14 cellular contexts compared by ENCODE assay signal in the genomic region with DNA sequence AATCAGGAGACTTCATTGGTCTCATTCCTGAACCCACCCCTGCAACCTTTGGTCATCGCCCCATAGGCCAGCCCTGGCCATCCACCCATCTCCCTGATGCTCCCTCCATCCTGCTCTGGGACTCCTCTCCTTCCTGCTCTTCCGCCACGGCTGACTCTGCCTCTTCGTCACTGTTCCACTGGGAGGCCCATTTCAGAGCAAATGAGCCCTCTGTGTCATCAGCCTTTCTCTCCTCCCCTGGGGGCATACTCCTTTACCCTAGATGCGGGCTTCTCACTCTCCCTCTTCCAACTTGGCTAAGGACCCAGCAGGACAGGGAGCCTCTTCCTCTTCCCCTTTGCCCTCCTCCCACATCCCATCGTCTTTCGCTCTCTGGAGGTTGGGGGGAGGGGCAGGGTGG. TPM values are rescaled to one million over a fixed set of nuclear protein-coding genes. Genes with fewer than 3 reads are reported as not detected.
DNase-seq lines count a peak whose midpoint lies in the region; ATAC-seq and TF ChIP-seq lines count a peak whose summit lies in the region.
"Not testable (repeated sequence)": the region's sequence is repeated elsewhere in the genome, so short reads cannot be mapped to it uniquely, and the experiment has no call there.
"Had no signal": no experiment of that assay in that cellular context is flagged by ENCODE, and none has a peak within 500 bp of the region (broad histone marks: within the 10 kb centered on the region; RNA-seq: fewer than 3 reads in every experiment).

No MANE protein-coding gene starts in this region.

- peak in 6 of 8 donors; percentile 20 to 68 (median 42) for ATAC-seq in heart right ventricle

- WGBS in endodermal cell (ENCODE audit: insufficient coverage in 1 of 2, insufficient read length in 1 of 2), 2 experiments: 93% methylated on average over 1 of the region's 7 CpGs; no CpG with 5 or more reads in 1 of the 2 experiments
- 75 to 80% methylated on average over 4 to 6 of the region's 7 CpGs for WGBS in heart right ventricle, 2 donors
- 94% methylated on average over 3 of the region's 7 CpGs for WGBS in prostate gland
- 95% methylated on average over 5 of the region's 7 CpGs; no CpG with 5 or more reads in 1 of the 2 donors for WGBS in transverse colon (ENCODE audit: low coverage in 1 of 2), 2 donors

- DNase-seq in GM10266 (ENCODE audit: extremely low spot score) (peak; percentile 1), RPMI7951 (ENCODE audit: low read depth) (peak; percentile 87), endodermal cell (peak; percentile 28), heart right ventricle (peak in 1 of 2 donors; percentile 16), iPS-NIHi7 (ENCODE audit: extremely low spot score) (peak; percentile 6)
- DNase-seq in prostate gland (ENCODE audit: low spot score); transverse colon: not testable (repeated sequence)

- H3K4me3 ChIP-seq in endodermal cell (ENCODE audit: low read length); heart right ventricle; muscle layer of colon (ENCODE audit: low read depth in 1 of 2, low read length in 2 of 2); prostate gland; transverse colon: not testable (repeated sequence)

- TF ChIP-seq EP300 in transverse colon (IDR thresholded peaks at IDR 0.05; ENCODE audit: low read depth): not testable (repeated sequence)

- not testable (repeated sequence) for H3K4me1 ChIP-seq in endodermal cell (ENCODE audit: control insufficient read depth, insufficient read depth, low read length); heart right ventricle; muscle layer of colon (ENCODE audit: insufficient read depth, low read length); prostate gland (replicated peaks); transverse colon

- not testable (repeated sequence) for H3K4me1 Mint-ChIP-seq in endodermal cell

- not testable (repeated sequence) for H3K27ac Mint-ChIP-seq in endodermal cell

- TF ChIP-seq POLR2A in prostate gland (IDR thresholded peaks at IDR 0.05); transverse colon (IDR thresholded peaks at IDR 0.05): not testable (repeated sequence)

- H3K9ac ChIP-seq in endodermal cell (ENCODE audit: extremely low read depth, low read length, poor library complexity, severe bottlenecking); muscle layer of colon (ENCODE audit: low read length): not testable (repeated sequence)

- TF ChIP-seq CTCF in GM10266 (IDR thresholded peaks at IDR 0.05; ENCODE audit: control insufficient read depth, insufficient read depth, low read depth, missing control alignments); endodermal cell (conservative IDR thresholded peaks at IDR 0.05); heart right ventricle (IDR thresholded peaks at IDR 0.05); prostate gland (IDR thresholded peaks at IDR 0.05); transverse colon (IDR thresholded peaks at IDR 0.05): not testable (repeated sequence)

- not testable (repeated sequence) for H3K36me3 Mint-ChIP-seq in endodermal cell (ENCODE audit: low read depth)

- not testable (repeated sequence) for H3K36me3 ChIP-seq in endodermal cell (ENCODE audit: control insufficient read depth, insufficient read depth, low read length); heart right ventricle; muscle layer of colon (ENCODE audit: insufficient read depth, low read length); prostate gland; transverse colon

- H3K4me3 Mint-ChIP-seq in endodermal cell: not testable (repeated sequence)

- not testable (repeated sequence) for H3K9me3 ChIP-seq in endodermal cell (ENCODE audit: control insufficient read depth, low read length); heart right ventricle; muscle layer of colon (ENCODE audit: low read length); prostate gland; transverse colon

- in situ Hi-C loops in transverse colon (cut with MboI; ENCODE audit: low pct_ligation_motif_present in 1 of 4, low pct_unique_long_range_greater_than_20kb in 1 of 4, low sequenced_read_pairs in 3 of 4): not testable (repeated sequence)

- not testable (repeated sequence) for H3K27me3 Mint-ChIP-seq in endodermal cell (ENCODE audit: insufficient read depth)

- H3K27ac ChIP-seq in endodermal cell (ENCODE audit: low read depth, low read length); heart right ventricle: not testable (repeated sequence)
- H3K27ac ChIP-seq in muscle layer of colon (ENCODE audit: low read depth, low read length) (peak overlapping the region; percentile 52), prostate gland (peak overlapping the region; percentile 56 to 75), transverse colon (peak overlapping the region in 3 of 4 donors; percentile 41 to 52 (median 46))

- not testable (repeated sequence) for H3K9me3 Mint-ChIP-seq in endodermal cell

- intact Hi-C loops in heart right ventricle (cut with DNase I); prostate gland (cut with DNase I); transverse colon (cut with DNase I; ENCODE audit: low total_unique reads): not testable (repeated sequence)

- not testable (repeated sequence) for H3K27me3 ChIP-seq in endodermal cell (ENCODE audit: control insufficient read depth, insufficient read depth, low read length, poor library complexity, severe bottlenecking); heart right ventricle; muscle layer of colon (ENCODE audit: control insufficient read depth in 1 of 2, insufficient read depth in 2 of 2, low read length in 2 of 2); prostate gland (replicated peaks; ENCODE audit: insufficient read depth); transverse colon

RNA-seq across cellular contexts. Expression of a gene that starts 42.7 kb away (rescaled TPM):
- 0.48 TPM in 1 of 2 replicates, not detected in the other for total RNA-seq in RPMI7951 (2014; rRNA removed; shearing (Covaris generic))
- total RNA-seq in endodermal cell (not detected), heart right ventricle (1 to 10 TPM in 3 of 10 donors, under 1 TPM in 1, not detected in 6; 0.31 to 1.7 (median 1.5) TPM), prostate gland (10 to 100 TPM; 12.3 to 15.0 TPM), transverse colon (not detected)
- not detected for polyA plus RNA-seq in endodermal cell (2013, experiment 1 of 2)
- polyA plus RNA-seq in endodermal cell (2013, experiment 2 of 2): 0.29 TPM
- polyA plus RNA-seq in heart right ventricle: under 1 TPM; 0.04 to 0.22 TPM
- total RNA-seq: CD4-positive, alpha-beta T cell; H1; H9; HepG2 had no signal
- polyA plus RNA-seq: H1, HepG2, IgD-negative memory B cell had no signal

RNA-seq across cellular contexts. Expression of a gene that starts 47.5 kb away (rescaled TPM):
- total RNA-seq in RPMI7951 (2014; rRNA removed; shearing (Covaris generic)): 0.10 TPM in 1 of 2 replicates, not detected in the other
- total RNA-seq in endodermal cell (under 1 TPM; 0.24 to 0.49 TPM), heart right ventricle (not detected), prostate gland (1 to 10 TPM; 3.1 to 6.6 TPM), transverse colon (10 to 100 TPM in 1 of 4 donors, 1 to 10 TPM in 3; 1.1 to 23.9 (median 2.9) TPM)
- not detected for polyA plus RNA-seq in endodermal cell (2013, experiment 1 of 2)
- polyA plus RNA-seq in endodermal cell (2013, experiment 2 of 2): not detected
- polyA plus RNA-seq in heart right ventricle: not detected
- total RNA-seq: CD4-positive, alpha-beta T cell; GM12878; H1; H9; HepG2 had no signal
- polyA plus RNA-seq: GM12878, HepG2, IgD-negative memory B cell had no signal
